Comparison of ENCODE assay signal across 5 cellular contexts in the genomic region with DNA sequence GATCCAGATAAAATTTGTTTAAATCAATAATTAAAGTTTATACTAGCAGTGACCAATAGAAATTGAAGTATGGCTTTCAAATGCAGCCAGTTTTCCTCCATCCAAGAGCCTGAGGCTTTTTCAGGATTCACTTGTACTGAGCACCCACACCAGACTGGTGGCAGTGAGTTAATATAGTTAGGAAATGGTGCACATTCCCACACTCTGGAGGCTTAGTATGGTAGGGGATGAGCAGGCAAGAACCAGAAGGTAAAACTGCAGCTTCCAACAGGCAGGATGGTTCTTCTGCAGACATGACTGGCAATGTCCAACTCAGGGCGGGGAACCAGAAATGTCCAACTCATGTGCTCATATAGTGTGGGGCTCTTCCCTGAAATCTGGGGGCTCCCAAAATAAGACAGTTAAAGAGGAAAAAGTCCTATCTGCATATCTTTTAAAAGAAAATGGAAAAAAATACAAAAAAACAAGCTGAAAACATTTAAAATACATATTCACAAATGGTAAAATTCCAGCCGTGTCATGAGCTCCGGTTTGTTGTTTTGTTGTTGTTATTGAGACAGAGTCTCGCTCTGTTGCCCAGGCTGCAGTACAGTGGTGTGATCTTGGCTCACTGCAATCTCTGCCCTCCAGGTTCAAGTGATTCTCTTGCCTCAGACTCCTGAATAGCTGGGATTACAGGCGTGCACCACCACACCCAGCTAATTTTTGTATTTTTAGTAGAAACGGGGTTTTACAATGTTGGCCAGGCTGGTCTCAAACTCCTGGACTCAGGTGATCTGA. TPM values are rescaled to one million over a fixed set of nuclear protein-coding genes. Genes with fewer than 3 reads are reported as not detected.
"Had no signal": no experiment of that assay in that cellular context is flagged by ENCODE, and none has a peak within 500 bp of the region (broad histone marks: within the 10 kb centered on the region; RNA-seq: fewer than 3 reads in every experiment).

No MANE protein-coding gene starts in this region.

- H3K27ac ChIP-seq: HL-60 had no signal

- DNase-seq: IMR-90, KBM-7, KG1 had no signal

- H3K4me3 ChIP-seq: K562 had no signal

RNA-seq across cellular contexts. Expression of a gene that starts 59.2 kb away (rescaled TPM):
- polyA plus RNA-seq: K562 had no signal
